ENCODE assay signal across 8 cellular contexts in genomic region chr12:118060301-118061010, GRCh38. TPM values are rescaled to one million over a fixed set of nuclear protein-coding genes. Genes with fewer than 3 reads are reported as not detected.
DNase-seq lines count a peak whose midpoint lies in the region; ATAC-seq and TF ChIP-seq lines count a peak whose summit lies in the region.

No MANE protein-coding gene starts in this region.

- no peaks in the 10 kb centered on the region for H3K36me3 ChIP-seq in urinary bladder (ENCODE audit: insufficient read depth)

- H3K27ac ChIP-seq in urinary bladder (ENCODE audit: low read depth), result peak overlapping the region; percentile 99

- no peak for TF ChIP-seq CTCF in AG04449 (IDR thresholded peaks at IDR 0.05; ENCODE audit: insufficient read depth, low read length, missing control alignments)
- TF ChIP-seq CTCF in fibroblast of mammary gland (conservative IDR thresholded peaks at IDR 0.05; ENCODE audit: control insufficient read depth, insufficient read depth, low read depth, low read length), result no peak
- no peak for TF ChIP-seq CTCF in natural killer cell (IDR thresholded peaks at IDR 0.05)

- WGBS in urinary bladder, result 1% methylated on average over 45 of the region's 46 CpGs

- peaks cover 53% of the 10 kb centered on the region for H3K4me1 Mint-ChIP-seq in activated T-cell treated with anti-CD3 and anti-CD28 coated beads, Interleukin-2, amount 50 U/mL, for 72 hours (ENCODE audit: low read depth)
- peaks cover 43 to 55% of the 10 kb centered on the region in 2 donors for H3K4me1 Mint-ChIP-seq in natural killer cell

- peak; percentile 41 for ATAC-seq in GM19324 (IDR thresholded peaks at IDR 0.05; ENCODE audit: low FRiP score, unreplicated experiment)
- ATAC-seq in activated T-cell treated with anti-CD3 and anti-CD28 coated beads, Interleukin-2, amount 50 U/mL, for 72 hours (replicated peaks in 1 of 2), result peak; percentile 27 to 55
- ATAC-seq in natural killer cell, result peak; percentile 42 to 58 (median 46)

- intact Hi-C loops in natural killer cell (cut with micrococcal nuclease), result loop anchor here (1.0 to 5.0 kb wide), 2 partner anchors 44 to 62 kb away; partner anchors contain the start of gene RFC5

- CTCF ChIA-PET in AG04449 (lab: Yijun Ruan, JAX), result interaction anchor here (1.1 to 1.3 kb wide), 3 partner anchors 8 to 26 kb away, joined by 3 to 8 read pairs (median 3); no protein-coding TSS in a partner anchor

- no peak for DNase-seq in AG04449 (ENCODE audit: low read depth, low spot score)
- peak; percentile 37 for DNase-seq in LoVo (ENCODE audit: low spot score)
- peak; percentile 37 to 58 for DNase-seq in activated T-cell treated with anti-CD3 and anti-CD28 coated beads, Interleukin-2, amount 50 U/mL, for 72 hours
- no peak for DNase-seq in fibroblast of mammary gland (ENCODE audit: low read depth)
- DNase-seq in natural killer cell, result peak; percentile 50
- DNase-seq in GM19238 (ENCODE audit: insufficient read length, low spot score), result no peak

- H3K4me3 Mint-ChIP-seq in activated T-cell treated with anti-CD3 and anti-CD28 coated beads, Interleukin-2, amount 50 U/mL, for 72 hours, result peak overlapping the region; percentile 83 to 87
- peak overlapping the region; percentile 90 for H3K4me3 Mint-ChIP-seq in natural killer cell

- peaks cover 1% of the 10 kb centered on the region for H3K4me1 ChIP-seq in urinary bladder (ENCODE audit: insufficient read depth)

- H3K9me3 Mint-ChIP-seq in activated T-cell treated with anti-CD3 and anti-CD28 coated beads, Interleukin-2, amount 50 U/mL, for 72 hours, result no peaks in the 10 kb centered on the region
- H3K9me3 Mint-ChIP-seq in natural killer cell, result no peaks in the 10 kb centered on the region

- peak overlapping the region; percentile 82 for H3K4me3 ChIP-seq in AG04449 (ENCODE audit: low read depth, low read length)
- peak overlapping the region; percentile 83 for H3K4me3 ChIP-seq in fibroblast of mammary gland (ENCODE audit: control insufficient read depth, low read depth, low read length)
- H3K4me3 ChIP-seq in urinary bladder (ENCODE audit: low read depth, low read length), result peak overlapping the region; percentile 98

- H3K36me3 Mint-ChIP-seq in activated T-cell treated with anti-CD3 and anti-CD28 coated beads, Interleukin-2, amount 50 U/mL, for 72 hours (ENCODE audit: insufficient read depth in 2 of 2), result peaks cover 8 to 12% of the 10 kb centered on the region in 2 donors
- no peaks in the 10 kb centered on the region for H3K36me3 Mint-ChIP-seq in natural killer cell

- POLR2A ChIA-PET in AG04449 (lab: Yijun Ruan, JAX), result no interaction called here

- H3K27ac Mint-ChIP-seq in activated T-cell treated with anti-CD3 and anti-CD28 coated beads, Interleukin-2, amount 50 U/mL, for 72 hours, result peak overlapping the region; percentile 94
- peak overlapping the region; percentile 93 to 95 for H3K27ac Mint-ChIP-seq in natural killer cell

- H3K27me3 Mint-ChIP-seq in activated T-cell treated with anti-CD3 and anti-CD28 coated beads, Interleukin-2, amount 50 U/mL, for 72 hours (ENCODE audit: low read depth), result peaks cover 2% of the 10 kb centered on the region
- peaks cover 1 to 14% of the 10 kb centered on the region in 2 donors for H3K27me3 Mint-ChIP-seq in natural killer cell (ENCODE audit: low read depth in 2 of 2)

RNA-seq across cellular contexts. Expression of gene WSB2, which starts 0.5 kb away (rescaled TPM):
- total RNA-seq in activated T-cell treated with anti-CD3 and anti-CD28 coated beads, Interleukin-2, amount 50 U/mL, for 72 hours, result 10 to 100 TPM; 41.6 to 69.7 TPM
- total RNA-seq in natural killer cell (10 to 100 TPM; 25.5 to 29.5 (median 28.8) TPM), urinary bladder (61.3 TPM)
- polyA plus RNA-seq in urinary bladder, result 44.5 TPM

RNA-seq across cellular contexts. Expression of gene VSIG10, which starts 43.4 kb away (rescaled TPM):
- total RNA-seq in activated T-cell treated with anti-CD3 and anti-CD28 coated beads, Interleukin-2, amount 50 U/mL, for 72 hours, result 1 to 10 TPM; 3.1 to 4.5 TPM
- 1 to 10 TPM in 1 of 3 donors, under 1 TPM in 2; 0.56 to 2.2 (median 0.75) TPM for total RNA-seq in natural killer cell
- total RNA-seq in urinary bladder, result 25.6 TPM
- polyA plus RNA-seq in urinary bladder, result 17.8 TPM

RNA-seq across cellular contexts. Expression of gene RFC5, which starts 44.0 kb away (rescaled TPM):
- total RNA-seq in activated T-cell treated with anti-CD3 and anti-CD28 coated beads, Interleukin-2, amount 50 U/mL, for 72 hours, result 10 to 100 TPM; 43.3 to 56.6 TPM
- total RNA-seq in natural killer cell (10 to 100 TPM; 11.9 to 19.6 (median 15.8) TPM), urinary bladder (23.3 TPM)
- polyA plus RNA-seq in urinary bladder, result 12.9 TPM

Comparison
In these comparisons a context has a peak if more than half of its experiments do, and no peak if none do; other contexts are left out.
1. DNase-seq: peak in LoVo (single experiment), activated T-cell treated with anti-CD3 and anti-CD28 coated beads, Interleukin-2, amount 50 U/mL, for 72 hours (2 of 2) and natural killer cell (single experiment); none in AG04449 (single experiment), fibroblast of mammary gland (single experiment) and GM19238 (single experiment).
2. Peak in every context shown above with its lines, with median percentiles within 50 percentile points of each other: H3K4me3 ChIP-seq and ATAC-seq.